25 cellular contexts compared by ENCODE assay signal in the genomic region with DNA sequence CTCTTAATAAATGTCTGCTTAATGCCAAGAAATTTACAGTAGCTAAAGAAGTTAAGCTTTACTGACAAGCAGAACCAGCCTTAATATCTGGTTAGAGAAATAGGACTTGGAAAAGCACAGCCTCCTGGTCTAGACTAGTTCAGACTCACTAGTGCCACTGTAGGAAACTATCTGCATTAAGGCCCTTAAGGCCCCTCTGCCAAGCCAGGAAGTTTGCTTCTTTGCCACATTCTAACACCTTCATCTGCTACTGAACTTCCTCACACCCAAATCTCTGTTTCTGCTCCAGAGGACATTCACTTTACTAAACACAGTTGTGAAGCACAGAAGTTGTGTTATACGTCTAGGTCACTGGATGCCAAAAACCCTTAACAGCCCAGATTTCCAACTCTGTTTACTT.
"Had no signal": no experiment of that assay in that cellular context is flagged by ENCODE, and none has a peak within 500 bp of the region (broad histone marks: within the 10 kb centered on the region; RNA-seq: fewer than 3 reads in every experiment).

No MANE protein-coding gene starts in this region.

- DNase-seq: activated CD4-positive, alpha-beta T cell treated with anti-CD3 and anti-CD28 coated beads for 48 hours; activated CD4-positive, alpha-beta T cell treated with anti-CD3 and anti-CD28 coated beads, Interleukin-2, amount 50 U/mL, for 48 hours; activated CD4-positive, CD25-positive, alpha-beta regulatory T cell treated with anti-CD3 and anti-CD28 coated beads, Interleukin-2, amount 50 U/mL, for 72 hours; activated CD8-positive, alpha-beta memory T cell treated with anti-CD3 and anti-CD28 coated beads, Interleukin-2, amount 10 ng/mL, durations not matched to agents 7 days and 5 days; activated gamma-delta T cell; activated naive CD4-positive, alpha-beta T cell treated with anti-CD3 and anti-CD28 coated beads for 36 hours; activated T-cell treated with anti-CD3 and anti-CD28 coated beads, Interleukin-2, amount 50 U/mL, for 24 hours; amygdala; brain microvascular endothelial cell; MG63; NCI-H1105; NCI-H1436; NCI-H1694 treated with DMSO at 0.1 percent for 48 hours; NCI-H2029 treated with DMSO at 0.1 percent for 48 hours; NCI-H345; NCI-H510A treated with DMSO at 0.1 percent for 48 hours; PC-3; SHP77 treated with DMSO at 0.1 percent for 48 hours; T-helper 17 cell; T-helper 9 cell had no signal

- H3K4me3 ChIP-seq: cardiac muscle cell, MG63 had no signal

- H3K9me3 ChIP-seq: MG63 had no signal

- ATAC-seq: activated CD8-positive, alpha-beta memory T cell treated with anti-CD3 and anti-CD28 coated beads, Interleukin-2, amount 10 ng/mL, durations not matched to agents 7 days and 5 days; activated T-helper 17 cell treated with anti-CD3 and anti-CD28 coated beads, Interleukin-2, amount 50 U/mL, for 72 hours; PC-3; T-helper 17 cell; WTC11 had no signal

- H3K27ac ChIP-seq: brain microvascular endothelial cell, cardiac muscle cell, KMS-11 had no signal

- H3K4me2 ChIP-seq: KMS-11 had no signal

- H3K9ac ChIP-seq: KMS-11 had no signal

- H3K27ac Mint-ChIP-seq: activated CD8-positive, alpha-beta memory T cell treated with anti-CD3 and anti-CD28 coated beads, Interleukin-2, amount 10 ng/mL, durations not matched to agents 7 days and 5 days; activated naive CD4-positive, alpha-beta T cell treated with anti-CD3 and anti-CD28 coated beads for 36 hours; activated naive CD8-positive, alpha-beta T cell; activated T-cell treated with anti-CD3 and anti-CD28 coated beads, Interleukin-2, amount 50 U/mL, for 24 hours; activated T-helper 17 cell treated with anti-CD3 and anti-CD28 coated beads, Interleukin-2, amount 50 U/mL, for 72 hours; T-helper 17 cell; WTC11 had no signal

- H3K4me1 Mint-ChIP-seq: activated CD8-positive, alpha-beta memory T cell treated with anti-CD3 and anti-CD28 coated beads, Interleukin-2, amount 10 ng/mL, durations not matched to agents 7 days and 5 days; activated T-helper 17 cell treated with anti-CD3 and anti-CD28 coated beads, Interleukin-2, amount 50 U/mL, for 72 hours had no signal

- H3K27me3 ChIP-seq: brain microvascular endothelial cell, cardiac muscle cell, MG63 had no signal

- H3K27me3 Mint-ChIP-seq: activated CD8-positive, alpha-beta memory T cell treated with anti-CD3 and anti-CD28 coated beads, Interleukin-2, amount 10 ng/mL, durations not matched to agents 7 days and 5 days; activated naive CD8-positive, alpha-beta T cell; activated T-cell treated with anti-CD3 and anti-CD28 coated beads, Interleukin-2, amount 50 U/mL, for 24 hours; activated T-helper 17 cell treated with anti-CD3 and anti-CD28 coated beads, Interleukin-2, amount 50 U/mL, for 72 hours; T-helper 17 cell had no signal

- H3K36me3 ChIP-seq: brain microvascular endothelial cell, cardiac muscle cell had no signal

- H3K4me3 Mint-ChIP-seq: activated CD8-positive, alpha-beta memory T cell treated with anti-CD3 and anti-CD28 coated beads, Interleukin-2, amount 10 ng/mL, durations not matched to agents 7 days and 5 days; activated naive CD4-positive, alpha-beta T cell treated with anti-CD3 and anti-CD28 coated beads for 36 hours; activated naive CD8-positive, alpha-beta T cell; activated T-cell treated with anti-CD3 and anti-CD28 coated beads, Interleukin-2, amount 50 U/mL, for 24 hours; activated T-helper 17 cell treated with anti-CD3 and anti-CD28 coated beads, Interleukin-2, amount 50 U/mL, for 72 hours; T-helper 17 cell; WTC11 had no signal
